ENCODE assay signal across 1 cellular context in the genomic region with DNA sequence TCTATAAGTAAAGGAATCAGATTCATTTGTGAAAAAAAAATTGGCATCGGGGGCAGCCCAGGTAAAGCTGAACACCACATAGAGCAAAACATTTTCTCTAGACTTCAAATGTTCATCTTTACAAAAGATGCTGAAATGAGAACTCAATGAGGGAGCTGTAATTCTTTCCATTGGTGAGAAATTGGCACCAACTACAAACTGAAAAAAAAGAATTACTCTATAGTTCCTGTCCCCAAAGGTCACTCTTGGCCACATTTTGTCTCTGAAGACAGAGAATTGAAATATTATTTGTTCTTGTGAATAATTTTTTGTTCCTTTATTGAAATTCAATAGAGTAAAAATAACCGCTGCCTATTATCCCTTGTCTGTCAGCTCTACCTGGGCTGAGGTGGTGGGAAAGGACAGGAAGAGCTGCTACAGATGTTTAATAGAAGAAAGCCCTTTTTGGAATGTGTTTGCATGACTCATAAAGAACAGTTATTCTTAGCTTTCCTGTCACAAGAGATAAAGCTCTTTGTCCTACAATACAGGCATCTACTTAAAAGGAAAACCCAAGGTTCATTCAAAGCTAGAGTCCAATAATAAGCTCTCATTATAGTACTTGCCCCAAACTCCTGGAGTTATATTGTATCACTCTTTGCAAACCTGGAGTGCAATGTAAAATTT.
TF ChIP-seq lines count a peak whose summit lies in the region.

No MANE protein-coding gene starts in this region.

TF ChIP-seq in GM23338, 12 proteins besides CTCF, POLR2A, EP300 and RAD21 (continued from another document):
- no peak for TF ChIP-seq ZNF331 (CRISPR knock-in tag; IDR thresholded peaks at IDR 0.05; ENCODE audit: low read depth)
- TF ChIP-seq JUNB (IDR thresholded peaks at IDR 0.05; ENCODE audit: unreplicated experiment): no peak
- no peak for TF ChIP-seq REST (IDR thresholded peaks at IDR 0.05; ENCODE audit: unreplicated experiment)
- TF ChIP-seq NANOG (IDR thresholded peaks at IDR 0.05; ENCODE audit: borderline replicate concordance): no peak
- no peak for TF ChIP-seq EZH2 (IDR thresholded peaks at IDR 0.05; ENCODE audit: low read depth, unreplicated experiment)
- no peak for TF ChIP-seq POLR2AphosphoS5 (IDR thresholded peaks at IDR 0.05; ENCODE audit: low read depth)
